ENCODE assay signal across 28 cellular contexts in genomic region chr2:954687-955000, GRCh38. TPM values are rescaled to one million over a fixed set of nuclear protein-coding genes. Genes with fewer than 3 reads are reported as not detected.
"Had no signal": no experiment of that assay in that cellular context is flagged by ENCODE, and none has a peak within 500 bp of the region (broad histone marks: within the 10 kb centered on the region; RNA-seq: fewer than 3 reads in every experiment).

No MANE protein-coding gene starts in this region.

- H3K27ac Mint-ChIP-seq: activated naive CD8-positive, alpha-beta T cell; activated T-helper 2 cell treated with anti-CD3 and anti-CD28 coated beads, Interferon-gamma antibody, Interleukin-2, Interleukin-4, amounts not matched to agents 10 μg/mL and 5 μg/mL and 100 μg/mL, durations not matched to agents 14 hours and 24 hours and 36 hours; natural killer cell treated with Interleukin-12 subunit alpha and Interleukin-12 subunit beta and Interleukin-15 and Interleukin-18, amount 100 ng/mL, for 72 hours; stimulated activated naive CD8-positive, alpha-beta T cell treated with anti-CD3 and anti-CD28 coated beads, Interleukin-15, Interleukin-2, amounts not matched to agents 100 ng/mL and 50 ng/mL, for 24 hours; T-helper 2 cell treated with Interferon-gamma antibody and Interleukin-4, amounts not matched to agents 5 μg/mL and 100 μg/mL, for 36 hours had no signal

- ATAC-seq: activated T-cell treated with anti-CD3 and anti-CD28 coated beads, Interleukin-2, amount 50 U/mL, for 4 hours; left cardiac atrium; natural killer cell treated with Interleukin-12 subunit alpha and Interleukin-12 subunit beta and Interleukin-15 and Interleukin-18, amount 100 ng/mL, for 72 hours had no signal

- H3K4me3 Mint-ChIP-seq: activated naive CD8-positive, alpha-beta T cell; activated T-cell treated with anti-CD3 and anti-CD28 coated beads, Interleukin-2, amount 50 U/mL, for 4 hours; natural killer cell treated with Interleukin-12 subunit alpha and Interleukin-12 subunit beta and Interleukin-15 and Interleukin-18, amount 100 ng/mL, for 72 hours; stimulated activated naive CD8-positive, alpha-beta T cell treated with anti-CD3 and anti-CD28 coated beads, Interleukin-15, Interleukin-2, amounts not matched to agents 100 ng/mL and 50 ng/mL, for 24 hours; T-helper 2 cell treated with Interferon-gamma antibody and Interleukin-4, amounts not matched to agents 5 μg/mL and 100 μg/mL, for 36 hours had no signal

- H3K4me3 ChIP-seq: adrenal gland, ascending aorta, esophagus squamous epithelium, heart left ventricle, right lobe of liver, skin epidermis, tibial artery, vagina had no signal

- H3K36me3 Mint-ChIP-seq: activated naive CD8-positive, alpha-beta T cell; natural killer cell treated with Interleukin-12 subunit alpha and Interleukin-12 subunit beta and Interleukin-15 and Interleukin-18, amount 100 ng/mL, for 72 hours had no signal

- H3K9me3 ChIP-seq: adrenal gland, ascending aorta, esophagus squamous epithelium, heart left ventricle, right lobe of liver, tibial artery, vagina had no signal

- DNase-seq: activated CD8-positive, alpha-beta memory T cell treated with anti-CD3 and anti-CD28 coated beads, Interleukin-2, amount 50 U/mL, for 48 hours; activated naive CD4-positive, alpha-beta T cell; activated T-cell treated with anti-CD3 and anti-CD28 coated beads, Interleukin-2, amount 50 U/mL, for 4 hours; brain microvascular endothelial cell; central memory CD4-positive, alpha-beta T cell; effector memory CD4-positive, alpha-beta T cell; esophagus squamous epithelium; heart left ventricle; islet precursor cell; left cardiac atrium; midbrain; nucleus accumbens; posterior cingulate gyrus; stimulated activated CD4-positive, alpha-beta T cell treated with anti-CD3 and anti-CD28 coated beads, Interleukin-1b, Interleukin-23, amount 100 ng/mL, for 48 hours; tibial artery had no signal

- H3K36me3 ChIP-seq: adrenal gland, ascending aorta, brain microvascular endothelial cell, esophagus squamous epithelium, heart left ventricle, right lobe of liver, tibial artery, vagina had no signal

- H3K9me3 Mint-ChIP-seq: activated T-cell treated with anti-CD3 and anti-CD28 coated beads, Interleukin-2, amount 50 U/mL, for 4 hours; activated T-helper 2 cell treated with anti-CD3 and anti-CD28 coated beads, Interferon-gamma antibody, Interleukin-2, Interleukin-4, amounts not matched to agents 10 μg/mL and 5 μg/mL and 100 μg/mL, durations not matched to agents 14 hours and 24 hours and 36 hours; natural killer cell treated with Interleukin-12 subunit alpha and Interleukin-12 subunit beta and Interleukin-15 and Interleukin-18, amount 100 ng/mL, for 72 hours; stimulated activated naive CD8-positive, alpha-beta T cell treated with anti-CD3 and anti-CD28 coated beads, Interleukin-15, Interleukin-2, amounts not matched to agents 100 ng/mL and 50 ng/mL, for 24 hours; T-helper 2 cell treated with Interferon-gamma antibody and Interleukin-4, amounts not matched to agents 5 μg/mL and 100 μg/mL, for 36 hours had no signal

- H3K27me3 ChIP-seq: brain microvascular endothelial cell had no signal

- H3K27ac ChIP-seq: adrenal gland, ascending aorta, brain microvascular endothelial cell, heart left ventricle, right lobe of liver, skin epidermis, tibial artery, vagina had no signal

- FAIRE-seq: colon had no signal

RNA-seq across cellular contexts. Expression of gene SNTG2, which starts 4.0 kb away (rescaled TPM):
- total RNA-seq: activated T-helper 2 cell treated with anti-CD3 and anti-CD28 coated beads, Interferon-gamma antibody, Interleukin-2, Interleukin-4, amounts not matched to agents 10 μg/mL and 5 μg/mL and 100 μg/mL, durations not matched to agents 14 hours and 24 hours and 36 hours; dermis microvascular lymphatic vessel endothelial cell; liver; right lobe of liver had no signal
- polyA plus RNA-seq: liver had no signal
